ENCODE assay signal across 18 cellular contexts in genomic region chr10:119061926-119062325, GRCh38.
"Had no signal": no experiment of that assay in that cellular context is flagged by ENCODE, and none has a peak within 500 bp of the region (broad histone marks: within the 10 kb centered on the region; RNA-seq: fewer than 3 reads in every experiment).

No MANE protein-coding gene starts in this region.

- H3K27ac Mint-ChIP-seq: activated naive CD8-positive, alpha-beta T cell treated with anti-CD3 and anti-CD28 coated beads, Interleukin-2, amount 10 ng/mL, durations not matched to agents 7 days and 5 days had no signal

- H3K9me3 ChIP-seq: breast epithelium, heart right ventricle, sigmoid colon, upper lobe of left lung had no signal

- FAIRE-seq: endometrium had no signal

- H3K27ac ChIP-seq: breast epithelium, heart right ventricle, sigmoid colon, upper lobe of left lung had no signal

- H3K4me3 ChIP-seq: breast epithelium, heart right ventricle, sigmoid colon, upper lobe of left lung had no signal

- H3K4me1 ChIP-seq: breast epithelium, heart right ventricle, sigmoid colon, upper lobe of left lung had no signal

- H3K27me3 Mint-ChIP-seq: activated naive CD8-positive, alpha-beta T cell treated with anti-CD3 and anti-CD28 coated beads, Interleukin-2, amount 10 ng/mL, durations not matched to agents 7 days and 5 days; naive B cell had no signal

- ATAC-seq: heart right ventricle; left cardiac atrium; stimulated activated naive CD8-positive, alpha-beta T cell treated with anti-CD3 and anti-CD28 coated beads, Interleukin-15, Interleukin-2, amounts not matched to agents 100 U/mL and 50 U/mL, for 24 hours had no signal

- DNase-seq: activated CD4-positive, alpha-beta T cell treated with anti-CD3 and anti-CD28 coated beads, Interleukin-2, amount 50 U/mL, for 4 hours; activated naive CD4-positive, alpha-beta T cell; activated naive CD8-positive, alpha-beta T cell treated with anti-CD3 and anti-CD28 coated beads, Interleukin-2, amount 10 ng/mL, durations not matched to agents 7 days and 5 days; activated T-cell treated with anti-CD3 and anti-CD28 coated beads for 4 hours; amniotic stem cell; cortex of kidney; heart right ventricle; islet precursor cell; left cardiac atrium; mesenchymal stem cell; sigmoid colon; stimulated activated CD4-positive, alpha-beta T cell treated with anti-CD3 and anti-CD28 coated beads, Interleukin-4, amount 100 ng/mL, for 1 hour; stimulated activated naive CD8-positive, alpha-beta T cell treated with anti-CD3 and anti-CD28 coated beads, Interleukin-15, Interleukin-2, amounts not matched to agents 100 U/mL and 50 U/mL, for 24 hours; T-helper 9 cell; upper lobe of left lung had no signal

- H3K27me3 ChIP-seq: breast epithelium, heart right ventricle, sigmoid colon, upper lobe of left lung had no signal

- H3K4me3 Mint-ChIP-seq: activated naive CD8-positive, alpha-beta T cell treated with anti-CD3 and anti-CD28 coated beads, Interleukin-2, amount 10 ng/mL, durations not matched to agents 7 days and 5 days; naive B cell had no signal

- H3K9me3 Mint-ChIP-seq: activated naive CD8-positive, alpha-beta T cell treated with anti-CD3 and anti-CD28 coated beads, Interleukin-2, amount 10 ng/mL, durations not matched to agents 7 days and 5 days; naive B cell had no signal
